In genomic region chr17:60863892-60864673, GRCh38 we compare ENCODE assay signal across 12 cellular contexts.
DNase-seq lines count a peak whose midpoint lies in the region; ATAC-seq, FAIRE-seq and TF ChIP-seq lines count a peak whose summit lies in the region.
"Had no signal": no experiment of that assay in that cellular context is flagged by ENCODE, and none has a peak within 500 bp of the region (broad histone marks: within the 10 kb centered on the region; RNA-seq: fewer than 3 reads in every experiment).

No MANE protein-coding gene starts in this region.

- H3K4me3 ChIP-seq in CD4-positive, CD25-positive, alpha-beta regulatory T cell (ENCODE audit: low read depth, low read length): peak overlapping the region; percentile 67
- no peak overlapping the region for H3K4me3 ChIP-seq in fibroblast of mammary gland (ENCODE audit: control insufficient read depth, low read depth, low read length)

- no peaks in the 10 kb centered on the region for H3K9me3 ChIP-seq in CD4-positive, CD25-positive, alpha-beta regulatory T cell (ENCODE audit: control insufficient read depth in 2 of 2, low read length in 2 of 2)

- no peaks in the 10 kb centered on the region for H3K36me3 ChIP-seq in CD4-positive, CD25-positive, alpha-beta regulatory T cell (ENCODE audit: control insufficient read depth, insufficient read depth, low read length)

- TF ChIP-seq CTCF in fibroblast of mammary gland (conservative IDR thresholded peaks at IDR 0.05; ENCODE audit: control insufficient read depth, insufficient read depth, low read depth, low read length): no peak

- FAIRE-seq in H54 (lab: Jason Lieb, UNC): peak; percentile 92
- FAIRE-seq: small intestine had no signal

- peaks cover 22 to 36% (median 26%) of the 10 kb centered on the region in 4 donors for H3K4me1 Mint-ChIP-seq in CD4-positive, CD25-positive, alpha-beta regulatory T cell

- no peaks in the 10 kb centered on the region for H3K27me3 ChIP-seq in CD4-positive, CD25-positive, alpha-beta regulatory T cell (ENCODE audit: control insufficient read depth, insufficient read depth, low read length)

- H3K4me3 Mint-ChIP-seq in CD4-positive, CD25-positive, alpha-beta regulatory T cell: peak overlapping the region in 3 of 4 donors; percentile 1 to 56 (median 22)

- no peak for DNase-seq in CD4-positive, CD25-positive, alpha-beta regulatory T cell
- DNase-seq in H54 (ENCODE audit: insufficient read length, low spot score) (no peak), SK-N-DZ (ENCODE audit: low spot score) (peak; percentile 64), fibroblast of mammary gland (ENCODE audit: low read depth) (peak; percentile 3), SW 1271 (lab: John Stamatoyannopoulos, UW) (no peak)
- DNase-seq in stimulated activated naive CD4-positive, alpha-beta T cell treated with Interleukin-2 at 50 U/mL for 16 hours (lab: John Stamatoyannopoulos, UW): no peak
- DNase-seq: Calu3, NCI-H1417, small intestine had no signal

- no peak overlapping the region for H3K27ac ChIP-seq in CD4-positive, CD25-positive, alpha-beta regulatory T cell (ENCODE audit: insufficient read depth, low read length, poor library complexity, severe bottlenecking)

- H3K27me3 Mint-ChIP-seq in CD4-positive, CD25-positive, alpha-beta regulatory T cell: no peaks in the 10 kb centered on the region

- H3K27ac Mint-ChIP-seq in CD4-positive, CD25-positive, alpha-beta regulatory T cell: peak overlapping the region in 2 of 3 donors; percentile 9 to 18

- H3K9me3 Mint-ChIP-seq in CD4-positive, CD25-positive, alpha-beta regulatory T cell: no peaks in the 10 kb centered on the region

- peaks cover 13% of the 10 kb centered on the region for H3K4me1 ChIP-seq in CD4-positive, CD25-positive, alpha-beta regulatory T cell (ENCODE audit: control insufficient read depth, insufficient read depth, low read length, poor library complexity, severe bottlenecking)

- ATAC-seq in CD4-positive, CD25-positive, alpha-beta regulatory T cell (ENCODE audit: low read depth in 2 of 2): no peak
- ATAC-seq in HG03159 (IDR thresholded peaks at IDR 0.05; ENCODE audit: unreplicated experiment) (no peak), HG03439 (IDR thresholded peaks at IDR 0.05; ENCODE audit: unreplicated experiment) (no peak)
- ATAC-seq: left lobe of liver had no signal

- TF ChIP-seq POLR2A in H54 (IDR thresholded peaks at IDR 0.05; ENCODE audit: low read depth, low read length): no peak

- peaks cover 8% of the 10 kb centered on the region for H3K36me3 Mint-ChIP-seq in CD4-positive, CD25-positive, alpha-beta regulatory T cell

Comparison
In these comparisons a context has a peak if more than half of its experiments do, and no peak if none do; other contexts are left out.
1. DNase-seq: peak in SK-N-DZ (single experiment) and fibroblast of mammary gland (single experiment); none in CD4-positive, CD25-positive, alpha-beta regulatory T cell (0 of 3), H54 (single experiment), stimulated activated naive CD4-positive, alpha-beta T cell treated with Interleukin-2 at 50 U/mL for 16 hours (single experiment) and SW 1271 (0 of 2).